26 cellular contexts compared by ENCODE assay signal in genomic region chr13:109208522-109208921, GRCh38.
"Had no signal": no experiment of that assay in that cellular context is flagged by ENCODE, and none has a peak within 500 bp of the region (broad histone marks: within the 10 kb centered on the region; RNA-seq: fewer than 3 reads in every experiment).

No MANE protein-coding gene starts in this region.

- H3K27me3 ChIP-seq: foreskin keratinocyte, gastroesophageal sphincter, heart right ventricle, left lung, neural progenitor cell, ovary, tibial nerve, upper lobe of right lung, uterus had no signal

- H3K4me3 ChIP-seq: coronary artery, gastroesophageal sphincter, heart right ventricle, left lung, mucosa of descending colon, neural progenitor cell, ovary, psoas muscle, thoracic aorta, tibial nerve, upper lobe of right lung, uterus had no signal

- H3K9me3 ChIP-seq: gastroesophageal sphincter, heart right ventricle, left lung, mucosa of descending colon, ovary, psoas muscle, thoracic aorta, tibial nerve, upper lobe of right lung, uterus had no signal

- FAIRE-seq: islet of Langerhans, small intestine had no signal

- DNase-seq: foreskin keratinocyte; heart right ventricle; hippocampal formation; left cardiac atrium; left lung; mesenchymal stem cell; mucosa of descending colon; naive B cell; nucleus accumbens; ovary; posterior cingulate gyrus; psoas muscle; right cardiac atrium; small intestine; stimulated activated CD4-positive, alpha-beta T cell treated with anti-CD3 and anti-CD28 coated beads, Interleukin-15, amount 100 ng/mL, for 24 hours; stimulated activated CD4-positive, alpha-beta T cell treated with anti-CD3 and anti-CD28 coated beads, Interleukin-2, amount 100 ng/mL, for 48 hours; stimulated activated naive B cell treated with anti-CD40 and anti-IgM and Interleukin-4, amounts not matched to agents 10 μg/mL and 1 μg/mL and 100 μg/mL, for 72 hours; upper lobe of right lung; uterus had no signal

- H3K4me2 ChIP-seq: neural progenitor cell had no signal

- H2AFZ ChIP-seq: neural progenitor cell had no signal

- ATAC-seq: foreskin keratinocyte; gastroesophageal sphincter; heart right ventricle; left cardiac atrium; left lung; mucosa of descending colon; natural killer cell treated with Interleukin-12 subunit alpha and Interleukin-12 subunit beta and Interleukin-15 and Interleukin-18, amount 100 ng/mL, for 72 hours; psoas muscle; right cardiac atrium; stimulated activated naive B cell treated with anti-CD40 and anti-IgM and Interleukin-4, amounts not matched to agents 10 μg/mL and 1 μg/mL and 100 μg/mL, for 72 hours; upper lobe of right lung had no signal

- H3K4me1 ChIP-seq: gastroesophageal sphincter, heart right ventricle, left lung, psoas muscle, upper lobe of right lung, uterus had no signal

- H3K36me3 ChIP-seq: gastroesophageal sphincter, heart right ventricle, left lung, neural progenitor cell, ovary, thoracic aorta, tibial nerve, upper lobe of right lung, uterus had no signal

- H3K27ac ChIP-seq: coronary artery, foreskin keratinocyte, gastroesophageal sphincter, heart right ventricle, left lung, neural progenitor cell, ovary, psoas muscle, thoracic aorta, tibial nerve, upper lobe of right lung, uterus had no signal

- H3K9ac ChIP-seq: neural progenitor cell had no signal
